ENCODE assay signal across 8 cellular contexts in the genomic region with DNA sequence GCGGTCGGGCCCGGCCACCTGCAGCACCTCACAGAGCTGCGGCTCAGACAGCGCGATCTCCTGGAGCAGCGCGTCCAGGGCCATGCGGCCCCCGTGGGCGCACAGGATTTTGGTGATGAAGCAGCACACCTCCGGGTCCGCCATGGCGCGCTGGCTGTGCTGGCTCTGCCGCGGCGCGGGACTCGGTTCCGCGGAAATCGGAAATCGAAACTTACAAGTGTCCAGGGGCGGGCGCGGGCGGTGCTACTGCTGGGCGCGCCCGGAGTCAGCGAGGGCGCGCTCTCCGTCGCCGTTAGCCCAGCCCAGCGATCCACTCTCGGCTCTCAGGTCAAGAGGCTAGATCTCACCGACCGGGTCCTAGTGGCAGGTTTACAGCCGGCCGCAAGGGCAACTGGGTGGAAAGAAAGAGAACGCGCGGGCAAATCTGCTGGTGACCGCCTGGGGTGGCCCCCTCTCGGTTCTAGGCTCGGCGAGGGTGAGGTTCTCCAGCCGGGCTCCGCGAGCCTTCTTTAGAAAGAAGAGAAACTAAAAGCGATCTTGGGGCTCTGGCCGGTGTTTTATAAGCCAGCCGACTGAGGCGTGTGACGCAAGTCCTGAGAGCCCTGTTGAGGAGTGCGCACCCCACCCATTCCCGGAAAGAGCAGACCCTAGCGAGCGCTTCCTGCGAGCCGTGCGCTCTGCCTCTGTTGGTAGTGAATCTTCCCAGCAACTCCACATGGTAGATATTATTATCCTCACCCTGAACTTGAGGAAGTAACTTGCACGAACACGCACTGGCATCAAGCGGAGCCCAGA. TPM values are rescaled to one million over a fixed set of nuclear protein-coding genes. Genes with fewer than 3 reads are reported as not detected.
DNase-seq lines count a peak whose midpoint lies in the region; ATAC-seq and TF ChIP-seq lines count a peak whose summit lies in the region.

Gene ZC3HAV1 (minus strand): TSS at position 533 of the 795 bp plus-strand sequence. CDS start 389 bp downstream, at position 144.

- CTCF ChIA-PET in CD4-positive, alpha-beta T cell (lab: Charles Lee): interaction anchor here (1.0 to 2.1 kb wide), 3 partner anchors 14 to 24 kb away, joined by 3 to 8 read pairs (median 4); a partner anchor contains a TSS
- CTCF ChIA-PET in activated CD8-positive, alpha-beta memory T cell treated with anti-CD3 and anti-CD28 coated beads for 36 hours (lab: Charles Lee): no interaction called here

- peaks cover 12% of the 10 kb centered on the region for H3K36me3 ChIP-seq in effector memory CD4-positive, alpha-beta T cell (ENCODE audit: control insufficient read depth, insufficient read depth, low read length)
- no peaks in the 10 kb centered on the region for H3K36me3 ChIP-seq in mesenchymal stem cell (ENCODE audit: control insufficient read depth in 1 of 2, insufficient read depth in 2 of 2, low read depth in 1 of 2, low read length in 2 of 2)

- peak within 1 kb of the TSS; percentile 90 for H3K9ac ChIP-seq in mesenchymal stem cell (ENCODE audit: low read length)

- TF ChIP-seq CTCF in CD4-positive, alpha-beta T cell (IDR thresholded peaks at IDR 0.05): no peak

- H4K8ac ChIP-seq in mesenchymal stem cell (ENCODE audit: low read length): peak within 1 kb of the TSS; percentile 69

- H3K4me2 ChIP-seq in mesenchymal stem cell (ENCODE audit: low read length, poor library complexity, severe bottlenecking): peak within 1 kb of the TSS; percentile 81

- H2BK12ac ChIP-seq in mesenchymal stem cell (ENCODE audit: low read length in 2 of 2): peak within 1 kb of the TSS; percentile 53 to 89

- H3K18ac ChIP-seq in mesenchymal stem cell (ENCODE audit: low read depth in 1 of 2, low read length in 2 of 2): peak within 1 kb of the TSS; percentile 84 to 97

- no peaks in the 10 kb centered on the region for H3K27me3 Mint-ChIP-seq in CD4-positive, alpha-beta T cell

- H3K23ac ChIP-seq in mesenchymal stem cell (ENCODE audit: low read length in 2 of 2): peak within 1 kb of the TSS in 1 of 2 experiments; percentile 97

- H2BK15ac ChIP-seq in mesenchymal stem cell (ENCODE audit: low read depth, poor library complexity, severe bottlenecking): peak within 1 kb of the TSS; percentile 100

- no peaks in the 10 kb centered on the region for H3K27me3 ChIP-seq in CD4-positive, alpha-beta T cell (ENCODE audit: control insufficient read depth, insufficient read depth, low read length)
- H3K27me3 ChIP-seq in effector memory CD4-positive, alpha-beta T cell (replicated peaks; ENCODE audit: control insufficient read depth, insufficient read depth, low read length, poor library complexity, severe bottlenecking): no peaks in the 10 kb centered on the region
- H3K27me3 ChIP-seq in mesenchymal stem cell (ENCODE audit: control insufficient read depth in 1 of 2, insufficient read depth in 1 of 2, low read length in 2 of 2): no peaks in the 10 kb centered on the region

- H3K4me1 ChIP-seq in effector memory CD4-positive, alpha-beta T cell (ENCODE audit: control insufficient read depth, insufficient read depth, low read length, poor library complexity, severe bottlenecking): peaks cover 10% of the 10 kb centered on the region
- peaks cover 7% of the 10 kb centered on the region for H3K4me1 ChIP-seq in mesenchymal stem cell (ENCODE audit: control insufficient read depth, insufficient read depth, low read depth, low read length)

- peak within 1 kb of the TSS; percentile 5 to 99 for H3K14ac ChIP-seq in mesenchymal stem cell (ENCODE audit: low read length in 2 of 2)

- no peaks in the 10 kb centered on the region for H3K9me3 ChIP-seq in CD4-positive, alpha-beta T cell (ENCODE audit: control insufficient read depth, low read length)
- H3K9me3 ChIP-seq in effector memory CD4-positive, alpha-beta T cell (ENCODE audit: control insufficient read depth, low read length): no peaks in the 10 kb centered on the region
- no peaks in the 10 kb centered on the region for H3K9me3 ChIP-seq in mesenchymal stem cell (ENCODE audit: control insufficient read depth, low read length)

- H3K36me3 Mint-ChIP-seq in CD4-positive, alpha-beta T cell (ENCODE audit: low read depth): peaks cover 54% of the 10 kb centered on the region

- H3K4me3 ChIP-seq in effector memory CD4-positive, alpha-beta T cell (ENCODE audit: insufficient read depth, low read depth, low read length, poor library complexity, severe bottlenecking): peak within 1 kb of the TSS; percentile 86
- H3K4me3 ChIP-seq in mesenchymal stem cell (ENCODE audit: insufficient read depth in 1 of 2, low read depth in 1 of 2, low read length in 2 of 2): peak within 1 kb of the TSS; percentile 98

- peak within 1 kb of the TSS; percentile 95 for H3K27ac Mint-ChIP-seq in CD4-positive, alpha-beta T cell

- H3K9me3 Mint-ChIP-seq in CD4-positive, alpha-beta T cell: no peaks in the 10 kb centered on the region

- intact Hi-C loops in CD4-positive, alpha-beta T cell (cut with DNase I, micrococcal nuclease): loop anchor here (1.0 to 10.0 kb wide), 6 partner anchors 14 to 645 kb away; partner anchors contain the start of genes TRIM24 (in 1 of the 2) and UBN2 (in 1 of the 2)

- peak within 1 kb of the TSS; percentile 80 for H2BK120ac ChIP-seq in mesenchymal stem cell (ENCODE audit: low read depth, low read length)

- peak within 1 kb of the TSS; percentile 15 to 99 for H3K4ac ChIP-seq in mesenchymal stem cell (ENCODE audit: low read depth in 1 of 2, low read length in 2 of 2)

- peak within 1 kb of the TSS; percentile 9 for H2AK5ac ChIP-seq in mesenchymal stem cell (ENCODE audit: low read length, severe bottlenecking)

- WGBS in mesenchymal stem cell: under 1% methylated on average over 68 of the region's 68 CpGs

- peak within 1 kb of the TSS; percentile 99 for H3K4me3 Mint-ChIP-seq in CD4-positive, alpha-beta T cell

- DNase-seq in CD4-positive, alpha-beta T cell: peak; percentile 80 to 91 (median 85)
- DNase-seq in NOMO-1 (lab: John Stamatoyannopoulos, UW; ENCODE audit: unreplicated experiment in 2 of 2) (peak; percentile 76 to 78), mesenchymal stem cell (peak; percentile 95)
- DNase-seq in effector memory CD4-positive, alpha-beta T cell: peak; percentile 83 to 87 (median 86)
- peak; percentile 75 for DNase-seq in stimulated activated CD8-positive, alpha-beta memory T cell treated with anti-CD3 and anti-CD28 coated beads, Interleukin-12 subunit alpha, Interleukin-12 subunit beta, amount 100 ng/mL, for 4 hours (ENCODE audit: low read depth)

- peak within 1 kb of the TSS; percentile 66 for H2BK5ac ChIP-seq in mesenchymal stem cell (ENCODE audit: low read depth, low read length, poor library complexity, severe bottlenecking)

- peak; percentile 86 for ATAC-seq in CD4-positive, alpha-beta T cell (ENCODE audit: poor library complexity)
- ATAC-seq in GM19395 (IDR thresholded peaks at IDR 0.05; ENCODE audit: unreplicated experiment) (peak; percentile 73), HG03558 (IDR thresholded peaks at IDR 0.05; ENCODE audit: extremely low read depth, unreplicated experiment) (peak; percentile 54)

- H3K4me1 Mint-ChIP-seq in CD4-positive, alpha-beta T cell (ENCODE audit: low read depth): peaks cover 52% of the 10 kb centered on the region

- POLR2A ChIA-PET in CD4-positive, alpha-beta T cell (lab: Charles Lee): interaction anchor here (1.1 to 1.6 kb wide), 5 partner anchors 10 to 24 kb away, joined by 5 to 29 read pairs (median 6); a partner anchor contains a TSS
- POLR2A ChIA-PET in activated CD8-positive, alpha-beta memory T cell treated with anti-CD3 and anti-CD28 coated beads for 36 hours (lab: Charles Lee): interaction anchor here (1.0 to 1.4 kb wide), 2 partner anchors 14 to 15 kb away, joined by 3 to 6 read pairs; no protein-coding TSS in a partner anchor

- peak within 1 kb of the TSS; percentile 97 for H3K27ac ChIP-seq in CD4-positive, alpha-beta T cell (ENCODE audit: low read depth, low read length)
- H3K27ac ChIP-seq in effector memory CD4-positive, alpha-beta T cell (ENCODE audit: insufficient read depth, low read length, poor library complexity, severe bottlenecking): peak within 1 kb of the TSS; percentile 88
- peak within 1 kb of the TSS; percentile 66 for H3K27ac ChIP-seq in mesenchymal stem cell (ENCODE audit: low read length, poor library complexity, severe bottlenecking)

- peak within 1 kb of the TSS; percentile 78 for H4K91ac ChIP-seq in mesenchymal stem cell (ENCODE audit: low read length)

- H2AFZ ChIP-seq in mesenchymal stem cell (ENCODE audit: low read depth, low read length): peak within 1 kb of the TSS; percentile 91

- H3K79me1 ChIP-seq in mesenchymal stem cell (replicated peaks; ENCODE audit: low read length, poor library complexity, severe bottlenecking): no peaks in the 10 kb centered on the region

RNA-seq across cellular contexts. Expression of gene ZC3HAV1, which starts in this region (rescaled TPM):
- 100 to 1,000 TPM; 169 to 178 TPM for total RNA-seq in CD4-positive, alpha-beta T cell
- 10 to 100 TPM; 78.5 to 80.7 TPM for total RNA-seq in activated CD8-positive, alpha-beta memory T cell treated with anti-CD3 and anti-CD28 coated beads for 36 hours
- polyA plus RNA-seq in mesenchymal stem cell (2013, experiment 1 of 2): 26.4 TPM
- polyA plus RNA-seq in mesenchymal stem cell (2013, experiment 2 of 2): 25.0 TPM

Comparison
In these comparisons a context has a peak if more than half of its experiments do, and no peak if none do; other contexts are left out.
1. Peak in every context shown above with its lines: DNase-seq, ATAC-seq, H3K4me3 ChIP-seq and H3K27ac ChIP-seq.